In the genomic region with DNA sequence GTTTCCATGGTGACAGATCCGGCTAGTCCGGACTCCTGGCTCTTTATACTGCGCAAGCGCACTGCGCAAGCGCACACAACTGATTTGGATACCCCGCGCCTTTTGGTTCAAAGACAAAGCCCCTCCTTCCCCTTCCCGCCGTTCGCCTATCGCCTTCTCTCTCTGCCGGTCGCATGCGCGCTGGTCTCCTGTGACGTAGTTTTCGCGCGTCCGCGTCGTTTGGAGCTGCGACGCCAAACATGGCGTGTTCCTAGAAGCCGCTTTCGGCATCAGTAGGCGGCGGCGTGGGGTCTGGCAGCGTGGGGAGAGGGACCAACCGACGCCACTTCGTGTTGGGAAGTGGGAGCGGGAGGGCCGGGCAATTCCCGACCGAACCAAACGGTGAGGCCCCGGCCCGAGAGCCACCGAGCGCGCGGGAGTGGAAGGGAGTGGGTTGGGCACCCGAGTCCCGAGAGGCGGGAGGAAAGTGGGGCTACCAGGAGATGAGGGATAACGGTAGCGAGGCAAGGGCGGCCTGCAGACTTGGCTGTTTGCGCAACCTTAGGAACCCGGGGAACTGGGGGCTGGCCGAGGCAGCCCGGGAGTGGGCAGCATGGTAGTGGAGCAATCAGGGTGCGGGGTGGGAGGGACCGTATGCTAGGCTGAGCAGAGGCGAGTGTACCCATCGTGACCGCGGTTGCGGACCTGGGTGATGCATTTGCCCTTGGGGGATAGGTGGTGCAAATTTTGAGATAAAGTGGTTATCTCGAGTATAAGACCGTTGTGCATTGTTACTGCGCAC, we compare ENCODE assay signal across 8 cellular contexts. TPM values are rescaled to one million over a fixed set of nuclear protein-coding genes. Genes with fewer than 3 reads are reported as not detected.
DNase-seq lines count a peak whose midpoint lies in the region; ATAC-seq and TF ChIP-seq lines count a peak whose summit lies in the region.

A gene (plus strand): TSS at position 215 of the 781 bp plus-strand sequence. CDS start 24,517 bp downstream, outside the sequence.

- no peaks in the 10 kb centered on the region for H3K27me3 ChIP-seq in left lung

- DNase-seq in CD14-positive monocyte (ENCODE audit: low spot score) (peak; percentile 99), NCI-H82 (lab: John Stamatoyannopoulos, UW) (peak; percentile 99), dermis blood vessel endothelial cell (peak; percentile 99), left lung (peak; percentile 99)
- peak; percentile 98 to 99 for DNase-seq in activated CD4-positive, alpha-beta T cell treated with anti-CD3 and anti-CD28 coated beads, Interleukin-2, amount 50 U/mL, for 48 hours
- peak; percentile 97 to 98 for DNase-seq in stimulated activated CD4-positive, alpha-beta T cell treated with anti-CD3 and anti-CD28 coated beads, Interleukin-2, amount 100 ng/mL, for 48 hours

- no peaks in the 10 kb centered on the region for H3K9me3 ChIP-seq in left lung

- intact Hi-C loops in CD14-positive monocyte (cut with micrococcal nuclease) (no loop called here), left lung (cut with DNase I) (no loop called here)

- no peaks in the 10 kb centered on the region for H3K9me3 Mint-ChIP-seq in CD14-positive monocyte

- no peak for TF ChIP-seq CTCF in CD14-positive monocyte (IDR thresholded peaks at IDR 0.05)
- no peak for TF ChIP-seq CTCF in left lung (IDR thresholded peaks at IDR 0.05)

- ATAC-seq in GM19397 (IDR thresholded peaks at IDR 0.05; ENCODE audit: unreplicated experiment) (peak; percentile 96), HG03571 (IDR thresholded peaks at IDR 0.05; ENCODE audit: unreplicated experiment) (peak; percentile 94), left lung (peak; percentile 98)

- peak within 1 kb of the TSS; percentile 67 to 83 for H3K27ac ChIP-seq in left lung

- H3K4me3 ChIP-seq in left lung = peak within 1 kb of the TSS; percentile 92 to 99

- no peaks in the 10 kb centered on the region for H3K36me3 ChIP-seq in left lung

- H3K36me3 Mint-ChIP-seq in CD14-positive monocyte = peaks cover 0 to under 1% of the 10 kb centered on the region in 2 donors

- peak within 1 kb of the TSS; percentile 89 to 91 for H3K4me3 Mint-ChIP-seq in CD14-positive monocyte

- peaks cover 0 to 2% (median 0%) of the 10 kb centered on the region in 3 donors for H3K27me3 Mint-ChIP-seq in CD14-positive monocyte (ENCODE audit: low read depth in 3 of 3)

- H3K4me1 Mint-ChIP-seq in CD14-positive monocyte = peaks cover 11% of the 10 kb centered on the region

- peaks cover 8 to 18% of the 10 kb centered on the region in 2 donors for H3K4me1 ChIP-seq in left lung

- peak within 1 kb of the TSS; percentile 82 to 92 (median 87) for H3K27ac Mint-ChIP-seq in CD14-positive monocyte

RNA-seq across cellular contexts. Expression of the gene that starts here (rescaled TPM):
- 1 to 10 TPM; 5.3 to 5.5 TPM for polyA plus RNA-seq in CD14-positive monocyte
- total RNA-seq in dermis blood vessel endothelial cell (131 and 188 TPM in 2 replicates), left lung (10 to 100 TPM; 27.0 to 40.5 TPM)

Comparison
In these comparisons a context has a peak if more than half of its experiments do, and no peak if none do; other contexts are left out.
1. Peak in every context shown above with its lines: DNase-seq, ATAC-seq, H3K4me3 ChIP-seq and H3K27ac ChIP-seq.